In genomic region chr18:35489913-35490490, GRCh38 we compare ENCODE assay signal across 21 cellular contexts. TPM values are rescaled to one million over a fixed set of nuclear protein-coding genes. Genes with fewer than 3 reads are reported as not detected.
DNase-seq lines count a peak whose midpoint lies in the region; ATAC-seq and TF ChIP-seq lines count a peak whose summit lies in the region.
"Had no signal": no experiment of that assay in that cellular context is flagged by ENCODE, and none has a peak within 500 bp of the region (broad histone marks: within the 10 kb centered on the region; RNA-seq: fewer than 3 reads in every experiment).

No MANE protein-coding gene starts in this region.

- peaks cover 50% of the 10 kb centered on the region for H3K4me1 Mint-ChIP-seq in stimulated activated naive CD8-positive, alpha-beta T cell treated with anti-CD3 and anti-CD28 coated beads, Interleukin-15, amount 100 ng/mL, for 72 hours

- peaks cover 83% of the 10 kb centered on the region for H3K79me2 ChIP-seq in hepatocyte

- no peak overlapping the region for H2AFZ ChIP-seq in hepatocyte
- H2AFZ ChIP-seq: GM23248 had no signal

- whole genome bisulfite sequencing in esophagus, 2 donors = 76 to 78% methylated on average over 7 of the region's 7 CpGs
- WGBS in hepatocyte (ENCODE audit: low lambda C conversion rate, missing lambda C conversion rate) = 83% methylated on average over 7 of the region's 7 CpGs

- H3K27ac Mint-ChIP-seq in stimulated activated naive CD8-positive, alpha-beta T cell treated with anti-CD3 and anti-CD28 coated beads, Interleukin-15, amount 100 ng/mL, for 72 hours = peak overlapping the region; percentile 16 to 22

- H4K20me1 ChIP-seq in hepatocyte (ENCODE audit: insufficient read depth, poor library complexity, severe bottlenecking) = no peaks in the 10 kb centered on the region

- H3K4me2 ChIP-seq in hepatocyte = no peak overlapping the region

- H3K27me3 ChIP-seq in esophagus (ENCODE audit: control insufficient read depth in 1 of 2, insufficient read depth in 2 of 2, low read length in 2 of 2) = no peaks in the 10 kb centered on the region
- no peaks in the 10 kb centered on the region for H3K27me3 ChIP-seq in hepatocyte

- no peak overlapping the region for H3K4me3 Mint-ChIP-seq in stimulated activated naive CD8-positive, alpha-beta T cell treated with anti-CD3 and anti-CD28 coated beads, Interleukin-15, amount 100 ng/mL, for 72 hours
- H3K4me3 Mint-ChIP-seq: naive B cell had no signal

- H3K4me3 ChIP-seq in esophagus (ENCODE audit: low read depth in 1 of 2, low read length in 2 of 2) = no peak overlapping the region
- no peak overlapping the region for H3K4me3 ChIP-seq in hepatocyte
- H3K4me3 ChIP-seq: GM23248, thoracic aorta had no signal

- H3K4me1 ChIP-seq in esophagus (ENCODE audit: control insufficient read depth in 2 of 2, insufficient read depth in 2 of 2, low read length in 1 of 2) (peaks cover 0 to 13% of the 10 kb centered on the region in 2 donors), hepatocyte (ENCODE audit: insufficient read depth) (no peaks in the 10 kb centered on the region)

- H3K27ac ChIP-seq in esophagus (ENCODE audit: low read depth in 2 of 2, low read length in 1 of 2) (peak overlapping the region; percentile 53 to 56), hepatocyte (no peak overlapping the region)
- H3K27ac ChIP-seq: GM23248, thoracic aorta had no signal

- no peak for TF ChIP-seq CTCF in hepatocyte (IDR thresholded peaks at IDR 0.05; ENCODE audit: poor library complexity)

- H3K9me3 Mint-ChIP-seq in stimulated activated naive CD8-positive, alpha-beta T cell treated with anti-CD3 and anti-CD28 coated beads, Interleukin-15, amount 100 ng/mL, for 72 hours = peaks cover 0 to 6% of the 10 kb centered on the region in 2 donors
- H3K9me3 Mint-ChIP-seq: naive B cell had no signal

- no peaks in the 10 kb centered on the region for H3K9me2 ChIP-seq in hepatocyte (replicated peaks; ENCODE audit: insufficient read depth)

- DNase-seq in stimulated activated naive CD8-positive, alpha-beta T cell treated with anti-CD3 and anti-CD28 coated beads, Interleukin-15, amount 100 ng/mL, for 72 hours = no peak
- DNase-seq in stimulated activated naive CD8-positive, alpha-beta T cell treated with anti-CD3 and anti-CD28 coated beads, Interleukin-15, Interleukin-2, amounts not matched to agents 100 U/mL and 50 U/mL, for 24 hours = no peak
- DNase-seq in mucosa of gallbladder (ENCODE audit: low spot score) (peak; percentile 35), hepatocyte (ENCODE audit: low spot score) (no peak), EL (no peak)
- no peak for DNase-seq in activated CD4-positive, alpha-beta T cell treated with anti-CD3 and anti-CD28 coated beads, Interleukin-2, amount 50 U/mL, for 48 hours
- DNase-seq: activated CD4-positive, alpha-beta T cell treated with anti-CD3 and anti-CD28 coated beads, Interleukin-2, amount 50 U/mL, for 1 hour; activated naive CD4-positive, alpha-beta T cell treated with Interleukin-2 at 50 U/mL for 16 hours; activated T-cell treated with anti-CD3 and anti-CD28 coated beads for 4 hours; foreskin melanocyte; GM23248; MM.1S; naive B cell; NCI-H187; NCI-H2227 treated with DMSO at 0.1 percent for 48 hours; RPMI8226; SW 1271 had no signal

- H3K36me3 ChIP-seq in esophagus (ENCODE audit: control insufficient read depth in 2 of 2, insufficient read depth in 2 of 2, low read length in 1 of 2) (no peaks in the 10 kb centered on the region), hepatocyte (replicated peaks; ENCODE audit: insufficient read depth, low read depth) (no peaks in the 10 kb centered on the region)
- H3K36me3 ChIP-seq: thoracic aorta had no signal

- no peaks in the 10 kb centered on the region for H3K9me3 ChIP-seq in esophagus (ENCODE audit: control insufficient read depth in 2 of 2, insufficient read depth in 1 of 2, low read depth in 1 of 2, low read length in 1 of 2)
- no peaks in the 10 kb centered on the region for H3K9me3 ChIP-seq in hepatocyte (ENCODE audit: low read depth)
- H3K9me3 ChIP-seq: thoracic aorta had no signal

- ATAC-seq in stimulated activated naive CD8-positive, alpha-beta T cell treated with anti-CD3 and anti-CD28 coated beads, Interleukin-15, amount 100 ng/mL, for 72 hours = no peak
- no peak for ATAC-seq in stimulated activated naive CD8-positive, alpha-beta T cell treated with anti-CD3 and anti-CD28 coated beads, Interleukin-15, Interleukin-2, amounts not matched to agents 100 U/mL and 50 U/mL, for 24 hours
- no peak for ATAC-seq in GM18867 (IDR thresholded peaks at IDR 0.05; ENCODE audit: unreplicated experiment)
- ATAC-seq: left lobe of liver had no signal

- no peaks in the 10 kb centered on the region for H3K27me3 Mint-ChIP-seq in stimulated activated naive CD8-positive, alpha-beta T cell treated with anti-CD3 and anti-CD28 coated beads, Interleukin-15, amount 100 ng/mL, for 72 hours
- H3K27me3 Mint-ChIP-seq: naive B cell had no signal

RNA-seq across cellular contexts. Expression of gene INO80C, which starts 7.8 kb away (rescaled TPM):
- 10 to 100 TPM; 58.3 to 70.6 TPM for polyA plus RNA-seq in esophagus
- total RNA-seq in mucosa of gallbladder = 33.5 TPM
- total RNA-seq in hepatocyte = 16.5 and 16.6 TPM in 2 replicates
- 25.1 and 42.2 TPM in 2 replicates for polyA plus RNA-seq in hepatocyte
